Comparison of ENCODE assay signal across 8 cellular contexts in genomic region chr5:181243020-181243520, GRCh38. TPM values are rescaled to one million over a fixed set of nuclear protein-coding genes. Genes with fewer than 3 reads are reported as not detected.
DNase-seq lines count a peak whose midpoint lies in the region; ATAC-seq, FAIRE-seq and TF ChIP-seq lines count a peak whose summit lies in the region.

No MANE protein-coding gene starts in this region.

- peaks cover 46% of the 10 kb centered on the region for H3K4me1 Mint-ChIP-seq in T-helper 2 cell treated with Interferon-gamma antibody and Interleukin-4, amounts not matched to agents 5 μg/mL and 100 μg/mL, for 36 hours (ENCODE audit: low read depth)

- H3K4me3 Mint-ChIP-seq in T-helper 2 cell treated with Interferon-gamma antibody and Interleukin-4, amounts not matched to agents 5 μg/mL and 100 μg/mL, for 36 hours: peak overlapping the region; percentile 97

- H3K27ac Mint-ChIP-seq in T-helper 2 cell treated with Interferon-gamma antibody and Interleukin-4, amounts not matched to agents 5 μg/mL and 100 μg/mL, for 36 hours: peak overlapping the region; percentile 96

- no peak for ATAC-seq in HG03135 (IDR thresholded peaks at IDR 0.05; ENCODE audit: unreplicated experiment)

- peaks cover 61% of the 10 kb centered on the region for H3K36me3 Mint-ChIP-seq in T-helper 2 cell treated with Interferon-gamma antibody and Interleukin-4, amounts not matched to agents 5 μg/mL and 100 μg/mL, for 36 hours (ENCODE audit: low read depth)

- TF ChIP-seq CTCF in GM12864 (IDR thresholded peaks at IDR 0.05; ENCODE audit: low read depth, low read length, missing control alignments): no peak
- TF ChIP-seq CTCF in fibroblast of the aortic adventitia (IDR thresholded peaks at IDR 0.05; ENCODE audit: insufficient read depth, low read length): no peak
- TF ChIP-seq CTCF in retinal pigment epithelial cell (conservative IDR thresholded peaks at IDR 0.05; ENCODE audit: low read depth, low read length): no peak

- H3K27me3 Mint-ChIP-seq in T-helper 2 cell treated with Interferon-gamma antibody and Interleukin-4, amounts not matched to agents 5 μg/mL and 100 μg/mL, for 36 hours (ENCODE audit: low read depth): no peaks in the 10 kb centered on the region

- H3K9me3 Mint-ChIP-seq in T-helper 2 cell treated with Interferon-gamma antibody and Interleukin-4, amounts not matched to agents 5 μg/mL and 100 μg/mL, for 36 hours: no peaks in the 10 kb centered on the region

- DNase-seq in GM12864 (ENCODE audit: low read depth): no peak
- no peak for DNase-seq in T-helper 2 cell treated with Interferon-gamma antibody and Interleukin-4, amounts not matched to agents 5 μg/mL and 100 μg/mL, for 36 hours (ENCODE audit: low spot score)
- DNase-seq in fibroblast of the aortic adventitia (ENCODE audit: low read depth): no peak
- DNase-seq in retinal pigment epithelial cell (ENCODE audit: low read depth): no peak
- no peak for DNase-seq in NCI-H187 (lab: John Stamatoyannopoulos, UW)
- DNase-seq in SHP77 (lab: John Stamatoyannopoulos, UW): no peak
- DNase-seq in RCC 7860 (ENCODE audit: low spot score): no peak

- H3K4me3 ChIP-seq in GM12864 (ENCODE audit: low read depth, low read length) (peak overlapping the region; percentile 85), fibroblast of the aortic adventitia (ENCODE audit: low read depth, low read length) (peak overlapping the region; percentile 94), retinal pigment epithelial cell (ENCODE audit: low read length) (peak overlapping the region; percentile 99)

- no peak for FAIRE-seq in RCC 7860 (lab: Jason Lieb, UNC)

RNA-seq across cellular contexts. Expression of gene RACK1, which starts 0.6 kb away (rescaled TPM):
- total RNA-seq in fibroblast of the aortic adventitia (ENCODE audit: low replicate concordance): 2,117 and 4,931 TPM in 2 replicates

RNA-seq across cellular contexts. Expression of gene TRIM52, which starts 17.9 kb away (rescaled TPM):
- 7.4 and 15.6 TPM in 2 replicates for total RNA-seq in fibroblast of the aortic adventitia (ENCODE audit: low replicate concordance)

RNA-seq across cellular contexts. Expression of gene TRIM41, which starts 20.0 kb away (rescaled TPM):
- 12.7 and 19.1 TPM in 2 replicates for total RNA-seq in fibroblast of the aortic adventitia (ENCODE audit: low replicate concordance)

RNA-seq across cellular contexts. Expression of gene TRIM7, which starts 38.1 kb away (rescaled TPM):
- 0.74 and 3.3 TPM in 2 replicates for total RNA-seq in fibroblast of the aortic adventitia (ENCODE audit: low replicate concordance)
